ENCODE assay signal across 10 cellular contexts in genomic region chr1:225700164-225700740, GRCh38. TPM values are rescaled to one million over a fixed set of nuclear protein-coding genes. Genes with fewer than 3 reads are reported as not detected.
DNase-seq lines count a peak whose midpoint lies in the region; ATAC-seq and TF ChIP-seq lines count a peak whose summit lies in the region.
"Had no signal": no experiment of that assay in that cellular context is flagged by ENCODE, and none has a peak within 500 bp of the region (broad histone marks: within the 10 kb centered on the region; RNA-seq: fewer than 3 reads in every experiment).

No MANE protein-coding gene starts in this region.

- no peak for TF ChIP-seq POLR2A in suprapubic skin (IDR thresholded peaks at IDR 0.05)

- H3K36me3 ChIP-seq in hepatocyte (replicated peaks; ENCODE audit: insufficient read depth, low read depth) = no peaks in the 10 kb centered on the region
- H3K36me3 ChIP-seq in suprapubic skin = no peaks in the 10 kb centered on the region

- no peaks in the 10 kb centered on the region for H3K9me3 ChIP-seq in hepatocyte (ENCODE audit: low read depth)
- H3K9me3 ChIP-seq in suprapubic skin = no peaks in the 10 kb centered on the region

- peak; percentile 99 for DNase-seq in HS-5 (ENCODE audit: low read depth)
- peak; percentile 97 for DNase-seq in amniotic epithelial cell (ENCODE audit: low read depth)
- peak; percentile 34 for DNase-seq in hepatocyte (ENCODE audit: low spot score)
- peak in 1 of 2 donors; percentile 40 for DNase-seq in suprapubic skin (ENCODE audit: low spot score in 2 of 2)
- DNase-seq in head of caudate nucleus = no peak
- DNase-seq in NCI-H82 treated with DMSO at 0.1 percent for 48 hours (lab: John Stamatoyannopoulos, UW; ENCODE audit: unreplicated experiment) = no peak
- DNase-seq: activated naive CD4-positive, alpha-beta T cell treated with anti-CD3 and anti-CD28 coated beads for 36 hours; OCI-M1 had no signal

- TF ChIP-seq EP300 in suprapubic skin (IDR thresholded peaks at IDR 0.05) = no peak

- no peaks in the 10 kb centered on the region for H3K9me2 ChIP-seq in hepatocyte (replicated peaks; ENCODE audit: insufficient read depth)

- 69% methylated on average over 14 of the region's 14 CpGs for WGBS in hepatocyte (ENCODE audit: low lambda C conversion rate, missing lambda C conversion rate)
- 52% methylated on average over 14 of the region's 14 CpGs for WGBS in suprapubic skin

- H3K27ac ChIP-seq in hepatocyte (peak overlapping the region; percentile 52), suprapubic skin (peak overlapping the region; percentile 59)

- no peak for TF ChIP-seq CTCF in hepatocyte (IDR thresholded peaks at IDR 0.05; ENCODE audit: poor library complexity)
- no peak for TF ChIP-seq CTCF in suprapubic skin (IDR thresholded peaks at IDR 0.05)

- H3K4me1 ChIP-seq in hepatocyte (ENCODE audit: insufficient read depth) (peaks cover 14% of the 10 kb centered on the region), suprapubic skin (peaks cover 21% of the 10 kb centered on the region)

- no peak overlapping the region for H2AFZ ChIP-seq in hepatocyte

- ATAC-seq in GM21515 (IDR thresholded peaks at IDR 0.05; ENCODE audit: unreplicated experiment) = no peak
- no peak for ATAC-seq in HG03432 (IDR thresholded peaks at IDR 0.05; ENCODE audit: unreplicated experiment)

- intact Hi-C loops in head of caudate nucleus (cut with DNase I) = no loop called here

- no peak overlapping the region for H3K4me3 ChIP-seq in hepatocyte
- no peak overlapping the region for H3K4me3 ChIP-seq in suprapubic skin

- peak overlapping the region; percentile 33 for H3K4me2 ChIP-seq in hepatocyte

- H3K27me3 ChIP-seq in hepatocyte (no peaks in the 10 kb centered on the region), suprapubic skin (no peaks in the 10 kb centered on the region)

- H3K79me2 ChIP-seq in hepatocyte = no peaks in the 10 kb centered on the region

- no peaks in the 10 kb centered on the region for H4K20me1 ChIP-seq in hepatocyte (ENCODE audit: insufficient read depth, poor library complexity, severe bottlenecking)

RNA-seq across cellular contexts. Expression of gene ENAH, which starts 47.3 kb away (rescaled TPM):
- total RNA-seq in hepatocyte (97.4 and 115 TPM in 2 replicates), suprapubic skin (10 to 100 TPM; 33.5 to 44.6 (median 41.8) TPM)
- polyA plus RNA-seq in hepatocyte = 46.3 and 51.3 TPM in 2 replicates

Comparison
In these comparisons a context has a peak if more than half of its experiments do, and no peak if none do; other contexts are left out.
1. DNase-seq: peak in HS-5 (single experiment), amniotic epithelial cell (single experiment) and hepatocyte (single experiment); none in head of caudate nucleus (0 of 42) and NCI-H82 treated with DMSO at 0.1 percent for 48 hours (single experiment).